1 cellular context compared by ENCODE assay signal in the genomic region with DNA sequence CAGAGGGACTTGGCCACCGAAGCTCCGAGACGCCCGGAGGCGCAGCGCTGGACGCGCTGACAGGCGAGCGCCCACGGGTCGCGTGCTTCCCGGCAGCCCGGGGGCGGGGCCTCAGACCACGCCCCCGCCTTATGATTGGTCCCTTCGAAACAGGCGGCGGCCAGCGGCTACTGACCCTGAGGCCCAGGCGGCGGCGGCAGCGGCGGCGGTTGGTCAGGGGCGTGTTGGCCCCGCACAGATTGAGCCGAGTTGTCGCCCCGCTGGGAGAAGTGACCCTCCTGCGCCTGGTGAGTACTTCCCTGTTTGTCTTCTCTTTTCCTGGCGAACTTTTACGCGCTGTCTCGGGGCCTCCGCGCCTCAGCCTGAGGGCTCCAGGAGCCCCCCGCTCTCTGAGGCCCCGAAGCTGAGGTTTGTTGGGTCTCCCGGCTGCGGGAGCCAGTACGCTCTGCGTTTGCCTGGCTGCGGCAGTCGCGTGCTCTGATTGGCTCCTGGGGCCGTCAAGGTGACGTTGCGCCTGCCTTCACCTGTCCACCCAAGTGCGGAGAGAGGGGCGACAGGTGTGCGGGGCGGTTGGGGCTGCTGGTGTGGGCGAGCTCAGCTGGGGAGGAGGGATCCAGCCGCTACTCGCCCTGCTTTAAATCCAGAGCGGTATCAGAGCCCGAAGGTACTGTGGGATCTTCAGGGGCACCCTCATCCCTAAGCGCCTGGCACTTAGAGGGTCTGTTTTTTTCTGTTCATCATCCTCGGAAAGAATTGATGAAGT.
A peak's percentile ranks its signal among the peaks of the same experiment; 100 is the strongest.
TF ChIP-seq lines count a peak whose summit lies in the region.

A gene (plus strand): TSS at position 186 of the 763 bp plus-strand sequence. CDS start 21,221 bp downstream, outside the sequence.

TF ChIP-seq in HepG2, 621 proteins besides CTCF, POLR2A, EP300 and RAD21 (continued from another document and continues in another):
- TF ChIP-seq, protein P1, sequence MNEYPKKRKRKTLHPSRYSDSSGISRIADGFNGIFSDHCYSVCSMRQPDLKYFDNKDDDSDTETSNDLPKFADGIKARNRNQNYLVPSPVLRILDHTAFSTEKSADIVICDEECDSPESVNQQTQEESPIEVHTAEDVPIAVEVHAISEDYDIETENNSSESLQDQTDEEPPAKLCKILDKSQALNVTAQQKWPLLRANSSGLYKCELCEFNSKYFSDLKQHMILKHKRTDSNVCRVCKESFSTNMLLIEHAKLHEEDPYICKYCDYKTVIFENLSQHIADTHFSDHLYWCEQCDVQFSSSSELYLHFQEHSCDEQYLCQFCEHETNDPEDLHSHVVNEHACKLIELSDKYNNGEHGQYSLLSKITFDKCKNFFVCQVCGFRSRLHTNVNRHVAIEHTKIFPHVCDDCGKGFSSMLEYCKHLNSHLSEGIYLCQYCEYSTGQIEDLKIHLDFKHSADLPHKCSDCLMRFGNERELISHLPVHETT (CRISPR knock-in tag; conservative IDR thresholded peaks at IDR 0.05) = no peak
- TF ChIP-seq, protein P2, sequence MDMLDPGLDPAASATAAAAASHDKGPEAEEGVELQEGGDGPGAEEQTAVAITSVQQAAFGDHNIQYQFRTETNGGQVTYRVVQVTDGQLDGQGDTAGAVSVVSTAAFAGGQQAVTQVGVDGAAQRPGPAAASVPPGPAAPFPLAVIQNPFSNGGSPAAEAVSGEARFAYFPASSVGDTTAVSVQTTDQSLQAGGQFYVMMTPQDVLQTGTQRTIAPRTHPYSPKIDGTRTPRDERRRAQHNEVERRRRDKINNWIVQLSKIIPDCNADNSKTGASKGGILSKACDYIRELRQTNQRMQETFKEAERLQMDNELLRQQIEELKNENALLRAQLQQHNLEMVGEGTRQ (IDR thresholded peaks at IDR 0.05; ENCODE audit: low read depth, low read length) = peak; percentile 22; the same call in 1 of the 2 replicates
- TF ChIP-seq, protein P2 (CRISPR knock-in tag; IDR thresholded peaks at IDR 0.05; ENCODE audit: borderline replicate concordance) = no peak
- peak; percentile 68; the same call in 1 of the 2 replicates for TF ChIP-seq HES4 (CRISPR knock-in tag; IDR thresholded peaks at IDR 0.05; ENCODE audit: borderline replicate concordance)
- TF ChIP-seq ZNF207 (IDR thresholded peaks at IDR 0.05; ENCODE audit: borderline replicate concordance) = no peak
- 0 out of 2 replicates have a peak, but pooled peaks have one; percentile 28 for TF ChIP-seq ZNF12 (CRISPR knock-in tag; IDR thresholded peaks at IDR 0.05)
- TF ChIP-seq ZFP82 (CRISPR knock-in tag; IDR thresholded peaks at IDR 0.05; ENCODE audit: borderline replicate concordance) = no peak
- TF ChIP-seq KDM5B (CRISPR knock-in tag; IDR thresholded peaks at IDR 0.05; ENCODE audit: borderline replicate concordance) = peak; percentile 87; the same call in 1 of the 2 replicates
- peak; percentile 95 for TF ChIP-seq GFI1 (CRISPR knock-in tag; IDR thresholded peaks at IDR 0.05; ENCODE audit: borderline replicate concordance)
- TF ChIP-seq ZNF775 (CRISPR knock-in tag; IDR thresholded peaks at IDR 0.05; ENCODE audit: borderline replicate concordance) = no peak
- TF ChIP-seq, protein P3, sequence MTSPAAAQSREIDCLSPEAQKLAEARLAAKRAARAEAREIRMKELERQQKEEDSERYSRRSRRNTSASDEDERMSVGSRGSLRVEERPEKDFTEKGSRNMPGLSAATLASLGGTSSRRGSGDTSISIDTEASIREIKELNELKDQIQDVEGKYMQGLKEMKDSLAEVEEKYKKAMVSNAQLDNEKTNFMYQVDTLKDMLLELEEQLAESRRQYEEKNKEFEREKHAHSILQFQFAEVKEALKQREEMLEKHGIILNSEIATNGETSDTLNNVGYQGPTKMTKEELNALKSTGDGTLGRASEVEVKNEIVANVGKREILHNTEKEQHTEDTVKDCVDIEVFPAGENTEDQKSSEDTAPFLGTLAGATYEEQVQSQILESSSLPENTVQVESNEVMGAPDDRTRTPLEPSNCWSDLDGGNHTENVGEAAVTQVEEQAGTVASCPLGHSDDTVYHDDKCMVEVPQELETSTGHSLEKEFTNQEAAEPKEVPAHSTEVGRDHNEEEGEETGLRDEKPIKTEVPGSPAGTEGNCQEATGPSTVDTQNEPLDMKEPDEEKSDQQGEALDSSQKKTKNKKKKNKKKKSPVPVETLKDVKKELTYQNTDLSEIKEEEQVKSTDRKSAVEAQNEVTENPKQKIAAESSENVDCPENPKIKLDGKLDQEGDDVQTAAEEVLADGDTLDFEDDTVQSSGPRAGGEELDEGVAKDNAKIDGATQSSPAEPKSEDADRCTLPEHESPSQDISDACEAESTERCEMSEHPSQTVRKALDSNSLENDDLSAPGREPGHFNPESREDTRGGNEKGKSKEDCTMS (CRISPR knock-in tag; conservative IDR thresholded peaks at IDR 0.05) = no peak
- peak; percentile 84 for TF ChIP-seq MYC (CRISPR knock-in tag; IDR thresholded peaks at IDR 0.05; ENCODE audit: borderline replicate concordance)
- TF ChIP-seq RBFOX2 (IDR thresholded peaks at IDR 0.05; ENCODE audit: low read depth, low read length) = peak; percentile 75
- TF ChIP-seq NRL (CRISPR knock-in tag; IDR thresholded peaks at IDR 0.05; ENCODE audit: borderline replicate concordance) = peak; percentile 77; the same call in 1 of the 2 replicates
- TF ChIP-seq YEATS4 (CRISPR knock-in tag; IDR thresholded peaks at IDR 0.05; ENCODE audit: borderline replicate concordance) = peak; percentile 72; the same call in 1 of the 2 replicates
- peak; percentile 64 for TF ChIP-seq PITX1 (CRISPR knock-in tag; IDR thresholded peaks at IDR 0.05)
- TF ChIP-seq, protein P4, sequence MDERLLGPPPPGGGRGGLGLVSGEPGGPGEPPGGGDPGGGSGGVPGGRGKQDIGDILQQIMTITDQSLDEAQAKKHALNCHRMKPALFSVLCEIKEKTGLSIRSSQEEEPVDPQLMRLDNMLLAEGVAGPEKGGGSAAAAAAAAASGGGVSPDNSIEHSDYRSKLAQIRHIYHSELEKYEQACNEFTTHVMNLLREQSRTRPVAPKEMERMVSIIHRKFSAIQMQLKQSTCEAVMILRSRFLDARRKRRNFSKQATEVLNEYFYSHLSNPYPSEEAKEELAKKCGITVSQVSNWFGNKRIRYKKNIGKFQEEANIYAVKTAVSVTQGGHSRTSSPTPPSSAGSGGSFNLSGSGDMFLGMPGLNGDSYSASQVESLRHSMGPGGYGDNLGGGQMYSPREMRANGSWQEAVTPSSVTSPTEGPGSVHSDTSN (CRISPR knock-in tag; IDR thresholded peaks at IDR 0.05) = peak; percentile 81
- 0 out of 4 replicates have a peak, but pooled peaks of 1 of the 2 experiments have one; percentile 7 for TF ChIP-seq NR2F1 (CRISPR knock-in tag; IDR thresholded peaks at IDR 0.05)
- TF ChIP-seq BRCA1 (CRISPR knock-in tag; IDR thresholded peaks at IDR 0.05) = no peak
- TF ChIP-seq NKX3-1 (CRISPR knock-in tag; IDR thresholded peaks at IDR 0.05) = no peak; the same call in 1 of the 2 replicates
- 0 out of 2 replicates have a peak, but pooled peaks have one; percentile 37 for TF ChIP-seq ZC3H13 (CRISPR knock-in tag; IDR thresholded peaks at IDR 0.05)
- TF ChIP-seq MTF2 (CRISPR knock-in tag; IDR thresholded peaks at IDR 0.05; ENCODE audit: borderline replicate concordance) = peak; percentile 86
- TF ChIP-seq, protein P5, sequence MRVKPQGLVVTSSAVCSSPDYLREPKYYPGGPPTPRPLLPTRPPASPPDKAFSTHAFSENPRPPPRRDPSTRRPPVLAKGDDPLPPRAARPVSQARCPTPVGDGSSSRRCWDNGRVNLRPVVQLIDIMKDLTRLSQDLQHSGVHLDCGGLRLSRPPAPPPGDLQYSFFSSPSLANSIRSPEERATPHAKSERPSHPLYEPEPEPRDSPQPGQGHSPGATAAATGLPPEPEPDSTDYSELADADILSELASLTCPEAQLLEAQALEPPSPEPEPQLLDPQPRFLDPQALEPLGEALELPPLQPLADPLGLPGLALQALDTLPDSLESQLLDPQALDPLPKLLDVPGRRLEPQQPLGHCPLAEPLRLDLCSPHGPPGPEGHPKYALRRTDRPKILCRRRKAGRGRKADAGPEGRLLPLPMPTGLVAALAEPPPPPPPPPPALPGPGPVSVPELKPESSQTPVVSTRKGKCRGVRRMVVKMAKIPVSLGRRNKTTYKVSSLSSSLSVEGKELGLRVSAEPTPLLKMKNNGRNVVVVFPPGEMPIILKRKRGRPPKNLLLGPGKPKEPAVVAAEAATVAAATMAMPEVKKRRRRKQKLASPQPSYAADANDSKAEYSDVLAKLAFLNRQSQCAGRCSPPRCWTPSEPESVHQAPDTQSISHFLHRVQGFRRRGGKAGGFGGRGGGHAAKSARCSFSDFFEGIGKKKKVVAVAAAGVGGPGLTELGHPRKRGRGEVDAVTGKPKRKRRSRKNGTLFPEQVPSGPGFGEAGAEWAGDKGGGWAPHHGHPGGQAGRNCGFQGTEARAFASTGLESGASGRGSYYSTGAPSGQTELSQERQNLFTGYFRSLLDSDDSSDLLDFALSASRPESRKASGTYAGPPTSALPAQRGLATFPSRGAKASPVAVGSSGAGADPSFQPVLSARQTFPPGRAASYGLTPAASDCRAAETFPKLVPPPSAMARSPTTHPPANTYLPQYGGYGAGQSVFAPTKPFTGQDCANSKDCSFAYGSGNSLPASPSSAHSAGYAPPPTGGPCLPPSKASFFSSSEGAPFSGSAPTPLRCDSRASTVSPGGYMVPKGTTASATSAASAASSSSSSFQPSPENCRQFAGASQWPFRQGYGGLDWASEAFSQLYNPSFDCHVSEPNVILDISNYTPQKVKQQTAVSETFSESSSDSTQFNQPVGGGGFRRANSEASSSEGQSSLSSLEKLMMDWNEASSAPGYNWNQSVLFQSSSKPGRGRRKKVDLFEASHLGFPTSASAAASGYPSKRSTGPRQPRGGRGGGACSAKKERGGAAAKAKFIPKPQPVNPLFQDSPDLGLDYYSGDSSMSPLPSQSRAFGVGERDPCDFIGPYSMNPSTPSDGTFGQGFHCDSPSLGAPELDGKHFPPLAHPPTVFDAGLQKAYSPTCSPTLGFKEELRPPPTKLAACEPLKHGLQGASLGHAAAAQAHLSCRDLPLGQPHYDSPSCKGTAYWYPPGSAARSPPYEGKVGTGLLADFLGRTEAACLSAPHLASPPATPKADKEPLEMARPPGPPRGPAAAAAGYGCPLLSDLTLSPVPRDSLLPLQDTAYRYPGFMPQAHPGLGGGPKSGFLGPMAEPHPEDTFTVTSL (CRISPR knock-in tag; IDR thresholded peaks at IDR 0.05; ENCODE audit: borderline replicate concordance) = no peak; the same call in 1 of the 2 replicates
- no peak for TF ChIP-seq NR2F6 (IDR thresholded peaks at IDR 0.05)
- peak; percentile 39 for TF ChIP-seq NR2F6 (CRISPR knock-in tag; IDR thresholded peaks at IDR 0.05)
- peak; percentile 83; the same call in 1 of the 2 replicates for TF ChIP-seq GLI4 (CRISPR knock-in tag; IDR thresholded peaks at IDR 0.05; ENCODE audit: borderline replicate concordance)
- TF ChIP-seq KLF9 (CRISPR knock-in tag; IDR thresholded peaks at IDR 0.05; ENCODE audit: low read depth) = 0 out of 2 replicates have a peak, but pooled peaks have one; percentile 31
- TF ChIP-seq, protein P6, sequence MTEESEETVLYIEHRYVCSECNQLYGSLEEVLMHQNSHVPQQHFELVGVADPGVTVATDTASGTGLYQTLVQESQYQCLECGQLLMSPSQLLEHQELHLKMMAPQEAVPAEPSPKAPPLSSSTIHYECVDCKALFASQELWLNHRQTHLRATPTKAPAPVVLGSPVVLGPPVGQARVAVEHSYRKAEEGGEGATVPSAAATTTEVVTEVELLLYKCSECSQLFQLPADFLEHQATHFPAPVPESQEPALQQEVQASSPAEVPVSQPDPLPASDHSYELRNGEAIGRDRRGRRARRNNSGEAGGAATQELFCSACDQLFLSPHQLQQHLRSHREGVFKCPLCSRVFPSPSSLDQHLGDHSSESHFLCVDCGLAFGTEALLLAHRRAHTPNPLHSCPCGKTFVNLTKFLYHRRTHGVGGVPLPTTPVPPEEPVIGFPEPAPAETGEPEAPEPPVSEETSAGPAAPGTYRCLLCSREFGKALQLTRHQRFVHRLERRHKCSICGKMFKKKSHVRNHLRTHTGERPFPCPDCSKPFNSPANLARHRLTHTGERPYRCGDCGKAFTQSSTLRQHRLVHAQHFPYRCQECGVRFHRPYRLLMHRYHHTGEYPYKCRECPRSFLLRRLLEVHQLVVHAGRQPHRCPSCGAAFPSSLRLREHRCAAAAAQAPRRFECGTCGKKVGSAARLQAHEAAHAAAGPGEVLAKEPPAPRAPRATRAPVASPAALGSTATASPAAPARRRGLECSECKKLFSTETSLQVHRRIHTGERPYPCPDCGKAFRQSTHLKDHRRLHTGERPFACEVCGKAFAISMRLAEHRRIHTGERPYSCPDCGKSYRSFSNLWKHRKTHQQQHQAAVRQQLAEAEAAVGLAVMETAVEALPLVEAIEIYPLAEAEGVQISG (CRISPR knock-in tag; IDR thresholded peaks at IDR 0.05) = peak; percentile 84
- TF ChIP-seq ZNF354B (CRISPR knock-in tag; IDR thresholded peaks at IDR 0.05) = peak; percentile 70; the same call in 1 of the 2 replicates
- TF ChIP-seq HDAC1 (CRISPR knock-in tag; IDR thresholded peaks at IDR 0.05) = no peak; the same call in 1 of the 2 replicates
- 0 out of 2 replicates have a peak, but pooled peaks have one; percentile 71 for TF ChIP-seq ZNF713 (CRISPR knock-in tag; IDR thresholded peaks at IDR 0.05)
- TF ChIP-seq TBP (CRISPR knock-in tag; IDR thresholded peaks at IDR 0.05) = no peak
- no peak for TF ChIP-seq HHEX (CRISPR knock-in tag; IDR thresholded peaks at IDR 0.05)
- peak; percentile 90; the same call in 1 of the 2 replicates for TF ChIP-seq ZNF577 (CRISPR knock-in tag; IDR thresholded peaks at IDR 0.05; ENCODE audit: borderline replicate concordance, low read depth)
- TF ChIP-seq HOXA7 (CRISPR knock-in tag; IDR thresholded peaks at IDR 0.05) = 0 out of 2 replicates have a peak, but pooled peaks have one; percentile 14
- no peak for TF ChIP-seq KDM1A (CRISPR knock-in tag; IDR thresholded peaks at IDR 0.05)
- peak; percentile 93; the same call in 2 of the 3 replicates for TF ChIP-seq MXI1 (IDR thresholded peaks at IDR 0.05; ENCODE audit: borderline replicate concordance, low read depth, low read length)
- TF ChIP-seq, protein P7, sequence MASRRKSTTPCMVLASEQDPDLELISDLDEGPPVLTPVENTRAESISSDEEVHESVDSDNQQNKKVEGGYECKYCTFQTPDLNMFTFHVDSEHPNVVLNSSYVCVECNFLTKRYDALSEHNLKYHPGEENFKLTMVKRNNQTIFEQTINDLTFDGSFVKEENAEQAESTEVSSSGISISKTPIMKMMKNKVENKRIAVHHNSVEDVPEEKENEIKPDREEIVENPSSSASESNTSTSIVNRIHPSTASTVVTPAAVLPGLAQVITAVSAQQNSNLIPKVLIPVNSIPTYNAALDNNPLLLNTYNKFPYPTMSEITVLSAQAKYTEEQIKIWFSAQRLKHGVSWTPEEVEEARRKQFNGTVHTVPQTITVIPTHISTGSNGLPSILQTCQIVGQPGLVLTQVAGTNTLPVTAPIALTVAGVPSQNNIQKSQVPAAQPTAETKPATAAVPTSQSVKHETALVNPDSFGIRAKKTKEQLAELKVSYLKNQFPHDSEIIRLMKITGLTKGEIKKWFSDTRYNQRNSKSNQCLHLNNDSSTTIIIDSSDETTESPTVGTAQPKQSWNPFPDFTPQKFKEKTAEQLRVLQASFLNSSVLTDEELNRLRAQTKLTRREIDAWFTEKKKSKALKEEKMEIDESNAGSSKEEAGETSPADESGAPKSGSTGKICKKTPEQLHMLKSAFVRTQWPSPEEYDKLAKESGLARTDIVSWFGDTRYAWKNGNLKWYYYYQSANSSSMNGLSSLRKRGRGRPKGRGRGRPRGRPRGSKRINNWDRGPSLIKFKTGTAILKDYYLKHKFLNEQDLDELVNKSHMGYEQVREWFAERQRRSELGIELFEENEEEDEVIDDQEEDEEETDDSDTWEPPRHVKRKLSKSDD (CRISPR knock-in tag; IDR thresholded peaks at IDR 0.05; ENCODE audit: low read depth) = 0 out of 2 replicates have a peak, but pooled peaks have one; percentile 56
